ENCODE assay signal across 16 cellular contexts in genomic region chr2:216551669-216552068, GRCh38. TPM values are rescaled to one million over a fixed set of nuclear protein-coding genes. Genes with fewer than 3 reads are reported as not detected.
DNase-seq lines count a peak whose midpoint lies in the region; ATAC-seq, FAIRE-seq and TF ChIP-seq lines count a peak whose summit lies in the region.
"Had no signal": no experiment of that assay in that cellular context is flagged by ENCODE, and none has a peak within 500 bp of the region (broad histone marks: within the 10 kb centered on the region; RNA-seq: fewer than 3 reads in every experiment).

No MANE protein-coding gene starts in this region.

- H3K4me1 ChIP-seq in esophagus squamous epithelium (peaks cover 0 to 76% (median 37%) of the 10 kb centered on the region in 3 donors), skeletal muscle satellite cell (ENCODE audit: control insufficient read depth, insufficient read depth, low read length) (peaks cover 86% of the 10 kb centered on the region)

- DNase-seq in H4 (ENCODE audit: low spot score) (peak; percentile 26), esophagus squamous epithelium (lab: John Stamatoyannopoulos, UW) (no peak), hepatic stellate cell (ENCODE audit: low spot score) (no peak), GM12891 (ENCODE audit: insufficient read length, low spot score) (no peak)
- DNase-seq in natural killer cell treated with Interleukin-12 subunit alpha and Interleukin-12 subunit beta and Interleukin-15 and Interleukin-18, amount 100 ng/mL, for 72 hours (ENCODE audit: low spot score), result no peak
- DNase-seq: activated B cell treated with CpG ODN at 0.5 μM for 24 hours, activated gamma-delta T cell, glutamatergic neuron, naive B cell, PC-9, testis had no signal

- H3K36me3 Mint-ChIP-seq in natural killer cell treated with Interleukin-12 subunit alpha and Interleukin-12 subunit beta and Interleukin-15 and Interleukin-18, amount 100 ng/mL, for 72 hours, result no peaks in the 10 kb centered on the region
- H3K36me3 Mint-ChIP-seq: CD14-positive monocyte, naive B cell had no signal

- H3K4me3 ChIP-seq in esophagus squamous epithelium, result no peak overlapping the region
- H3K4me3 ChIP-seq in skeletal muscle satellite cell (ENCODE audit: low read length), result no peak overlapping the region
- H3K4me3 ChIP-seq: body of pancreas, PC-9, testis had no signal

- H3K36me3 ChIP-seq in esophagus squamous epithelium (no peaks in the 10 kb centered on the region), skeletal muscle satellite cell (ENCODE audit: insufficient read depth, low read length) (no peaks in the 10 kb centered on the region)

- intact Hi-C loops in esophagus squamous epithelium (cut with DNase I), result no loop called here

- H3K9ac ChIP-seq in skeletal muscle satellite cell (ENCODE audit: low read depth, low read length), result peak overlapping the region; percentile 49

- no peak for ATAC-seq in GM21515 (IDR thresholded peaks at IDR 0.05; ENCODE audit: unreplicated experiment)
- no peak for ATAC-seq in natural killer cell treated with Interleukin-12 subunit alpha and Interleukin-12 subunit beta and Interleukin-15 and Interleukin-18, amount 100 ng/mL, for 72 hours
- ATAC-seq: body of pancreas had no signal

- H3K27ac ChIP-seq in VCaP (peak overlapping the region; percentile 93), esophagus squamous epithelium (peak overlapping the region; percentile 49 to 67 (median 62))
- H3K27ac ChIP-seq: PC-9, testis had no signal

- H3K27ac Mint-ChIP-seq in natural killer cell treated with Interleukin-12 subunit alpha and Interleukin-12 subunit beta and Interleukin-15 and Interleukin-18, amount 100 ng/mL, for 72 hours, result no peak overlapping the region
- H3K27ac Mint-ChIP-seq: activated B cell treated with CpG ODN at 0.5 μM for 24 hours had no signal

- 39 to 50% methylated on average over 4 of the region's 4 CpGs for WGBS in esophagus squamous epithelium, 2 donors

- H3K9me3 Mint-ChIP-seq in natural killer cell treated with Interleukin-12 subunit alpha and Interleukin-12 subunit beta and Interleukin-15 and Interleukin-18, amount 100 ng/mL, for 72 hours, result no peaks in the 10 kb centered on the region
- H3K9me3 Mint-ChIP-seq: activated B cell treated with CpG ODN at 0.5 μM for 24 hours, naive B cell had no signal

- H3K27me3 Mint-ChIP-seq in natural killer cell treated with Interleukin-12 subunit alpha and Interleukin-12 subunit beta and Interleukin-15 and Interleukin-18, amount 100 ng/mL, for 72 hours, result no peaks in the 10 kb centered on the region

- no peak for FAIRE-seq in GM12891 (lab: Jason Lieb, UNC)

- H3K4me2 ChIP-seq in skeletal muscle satellite cell (ENCODE audit: low read length), result peak overlapping the region; percentile 53
- H3K4me2 ChIP-seq: PC-9 had no signal

- H3K4me1 Mint-ChIP-seq in natural killer cell treated with Interleukin-12 subunit alpha and Interleukin-12 subunit beta and Interleukin-15 and Interleukin-18, amount 100 ng/mL, for 72 hours (ENCODE audit: low read depth in 2 of 2), result peaks cover 37 to 38% of the 10 kb centered on the region in 2 donors
- H3K4me1 Mint-ChIP-seq: activated B cell treated with CpG ODN at 0.5 μM for 24 hours had no signal

- no peak overlapping the region for H3K4me3 Mint-ChIP-seq in natural killer cell treated with Interleukin-12 subunit alpha and Interleukin-12 subunit beta and Interleukin-15 and Interleukin-18, amount 100 ng/mL, for 72 hours
- H3K4me3 Mint-ChIP-seq: activated B cell treated with CpG ODN at 0.5 μM for 24 hours, CD14-positive monocyte, naive B cell had no signal

- TF ChIP-seq CTCF in VCaP (conservative IDR thresholded peaks at IDR 0.05) (0 out of 2 replicates have a peak, but pooled peaks have one; percentile 22), esophagus squamous epithelium (IDR thresholded peaks at IDR 0.05) (no peak)

- no peak for TF ChIP-seq POLR2A in esophagus squamous epithelium (IDR thresholded peaks at IDR 0.05)
- TF ChIP-seq POLR2A in GM12891 (IDR thresholded peaks at IDR 0.05; ENCODE audit: low read depth, low read length), result no peak

- no peaks in the 10 kb centered on the region for H3K27me3 ChIP-seq in esophagus squamous epithelium
- no peaks in the 10 kb centered on the region for H3K27me3 ChIP-seq in skeletal muscle satellite cell (ENCODE audit: control insufficient read depth, insufficient read depth, low read length)
- H3K27me3 ChIP-seq: body of pancreas, testis had no signal

- H3K9me3 ChIP-seq in esophagus squamous epithelium, result no peaks in the 10 kb centered on the region
- no peaks in the 10 kb centered on the region for H3K9me3 ChIP-seq in skeletal muscle satellite cell (replicated peaks; ENCODE audit: low read length)
- H3K9me3 ChIP-seq: body of pancreas, testis had no signal

TF ChIP-seq in GM12891, 5 proteins besides CTCF, POLR2A, EP300 and RAD21:
- TF ChIP-seq PAX5 (IDR thresholded peaks at IDR 0.05; ENCODE audit: insufficient read depth, low read length, severe bottlenecking), result no peak
- no peak for TF ChIP-seq POU2F2 (IDR thresholded peaks at IDR 0.05; ENCODE audit: low read depth, low read length)
TF ChIP-seq in GM12891: peak in this region for 0.

RNA-seq across cellular contexts. Expression of gene RPL37A, which starts 53.0 kb away (rescaled TPM):
- total RNA-seq in H4 (2014; rRNA removed; shearing (Covaris generic)), result 1,506 and 2,054 TPM in 2 replicates
- 1,000 to 10,000 TPM; 1,246 to 1,858 (median 1,428) TPM for total RNA-seq in esophagus squamous epithelium
- 984 and 1,810 TPM in 2 replicates for total RNA-seq in skeletal muscle satellite cell (2012; rRNA removed)
- 11,370 TPM for polyA plus RNA-seq in GM12891 (2012; ENCODE audit: low read depth, missing spikeins)
- total RNA-seq in natural killer cell treated with Interleukin-12 subunit alpha and Interleukin-12 subunit beta and Interleukin-15 and Interleukin-18, amount 100 ng/mL, for 72 hours, result 1,000 to 10,000 TPM; 1,675 to 1,724 TPM
